ENCODE assay signal across 22 cellular contexts in genomic region chr12:118706437-118706836, GRCh38.
"Had no signal": no experiment of that assay in that cellular context is flagged by ENCODE, and none has a peak within 500 bp of the region (broad histone marks: within the 10 kb centered on the region; RNA-seq: fewer than 3 reads in every experiment).

No MANE protein-coding gene starts in this region.

- ATAC-seq: body of pancreas; mucosa of descending colon; natural killer cell treated with Interleukin-12 subunit alpha and Interleukin-12 subunit beta and Interleukin-15 and Interleukin-18, amount 100 ng/mL, for 72 hours; right cardiac atrium had no signal

- DNase-seq: activated CD4-positive, alpha-beta T cell treated with anti-CD3 and anti-CD28 coated beads for 4 hours; activated CD4-positive, alpha-beta T cell treated with anti-CD3 and anti-CD28 coated beads, Interleukin-2, amount 50 U/mL, for 4 hours; activated CD8-positive, alpha-beta memory T cell treated with anti-CD3 and anti-CD28 coated beads for 24 hours; activated effector memory CD4-positive, alpha-beta T cell treated with anti-CD3 and anti-CD28 coated beads, Interleukin-2, amount 50 U/mL, for 16 hours; activated naive CD4-positive, alpha-beta T cell treated with anti-CD3 and anti-CD28 coated beads for 36 hours; activated naive CD8-positive, alpha-beta T cell treated with anti-CD3 and anti-CD28 coated beads for 36 hours; adrenal gland; aorta; body of pancreas; effector CD8-positive, alpha-beta T cell; left ventricle myocardium inferior; mesendoderm; mucosa of descending colon; posterior cingulate gyrus; right cardiac atrium; stimulated activated CD4-positive, alpha-beta T cell treated with anti-CD3 and anti-CD28 coated beads, Interleukin-15, amount 100 ng/mL, for 24 hours; stimulated activated CD4-positive, alpha-beta T cell treated with anti-CD3 and anti-CD28 coated beads, Interleukin-2, amount 100 ng/mL, for 24 hours; stimulated activated naive CD4-positive, alpha-beta T cell treated with Interleukin-2 at 50 U/mL for 16 hours had no signal

- H3K27ac ChIP-seq: adrenal gland, body of pancreas, left ventricle myocardium inferior, tibial nerve, VCaP had no signal

- H3K4me3 ChIP-seq: adrenal gland, body of pancreas, left ventricle myocardium inferior, lung, mucosa of descending colon, tibial nerve had no signal
